ENCODE assay signal across 8 cellular contexts in genomic region chr6:26556263-26557070, GRCh38. TPM values are rescaled to one million over a fixed set of nuclear protein-coding genes. Genes with fewer than 3 reads are reported as not detected.
DNase-seq lines count a peak whose midpoint lies in the region; ATAC-seq, FAIRE-seq and TF ChIP-seq lines count a peak whose summit lies in the region.

No MANE protein-coding gene starts in this region.

- H3K4me1 Mint-ChIP-seq in activated naive CD4-positive, alpha-beta T cell treated with anti-CD3 and anti-CD28 coated beads, Interleukin-2, amount 50 U/mL, for 24 hours = peaks cover 22% of the 10 kb centered on the region
- H3K4me1 Mint-ChIP-seq in type B pancreatic cell (ENCODE audit: unreplicated experiment) = peaks cover 10% of the 10 kb centered on the region

- peak; percentile 70 to 92 for DNase-seq in A549 (ENCODE audit: low read depth in 1 of 2, low spot score in 1 of 2)
- peak; percentile 69 for DNase-seq in GM03348 (ENCODE audit: low spot score)
- peak; percentile 37 to 77 for DNase-seq in NCI-H526 (lab: John Stamatoyannopoulos, UW)
- DNase-seq in iPS-NIHi7 (ENCODE audit: extremely low spot score) = peak; percentile 56
- no peak for DNase-seq in type B pancreatic cell (ENCODE audit: extremely low spot score, unreplicated experiment)
- DNase-seq in KG1 (lab: John Stamatoyannopoulos, UW) = no peak

- H3K4me1 ChIP-seq in A549 = peaks cover 9% of the 10 kb centered on the region; the same call in 2 of the 3 replicates

- POLR2A ChIA-PET in A549 (lab: Yijun Ruan, JAX) = interaction anchor here (0.6 to 1.3 kb wide), 6 partner anchors 12 to 1102 kb away, joined by 3 to 14 read pairs (median 6); partner anchors contain the start of gene HMGN4

- peak overlapping the region; percentile 89 for H3K4me2 ChIP-seq in A549

- peak overlapping the region; percentile 21 to 79; a peak in 4 of 6 replicates for H3K27ac ChIP-seq in A549

- no peaks in the 10 kb centered on the region for H3K36me3 Mint-ChIP-seq in activated naive CD4-positive, alpha-beta T cell treated with anti-CD3 and anti-CD28 coated beads, Interleukin-2, amount 50 U/mL, for 24 hours
- H3K36me3 Mint-ChIP-seq in type B pancreatic cell = no peaks in the 10 kb centered on the region

- FAIRE-seq in A549 (lab: Jason Lieb, UNC) = no peak

- H3K9me3 ChIP-seq in A549 = no peaks in the 10 kb centered on the region

- peak overlapping the region; percentile 48 for H3K4me3 ChIP-seq in A549

- TF ChIP-seq EP300 in A549 (IDR thresholded peaks at IDR 0.05) = no peak

- TF ChIP-seq RAD21 in A549 (conservative IDR thresholded peaks at IDR 0.05 in 1 of 2, IDR thresholded peaks at IDR 0.05 in 1 of 2) = no peak

- peak overlapping the region; percentile 92 for H3K27ac Mint-ChIP-seq in activated naive CD4-positive, alpha-beta T cell treated with anti-CD3 and anti-CD28 coated beads, Interleukin-2, amount 50 U/mL, for 24 hours
- peak overlapping the region; percentile 78 for H3K27ac Mint-ChIP-seq in type B pancreatic cell

- CTCF ChIA-PET in A549 (lab: Yijun Ruan, JAX) = interaction anchor here (0.8 to 2.9 kb wide), 8 partner anchors 11 to 429 kb away, joined by 3 to 14 read pairs (median 7); partner anchors contain the start of gene HMGN4

- WGBS in A549 (ENCODE audit: missing lambda C conversion rate) = 3% methylated on average over 16 of the region's 16 CpGs

- no peak for TF ChIP-seq POLR2A in A549 (IDR thresholded peaks at IDR 0.05; ENCODE audit: low read length)

- H3K9me3 Mint-ChIP-seq in activated naive CD4-positive, alpha-beta T cell treated with anti-CD3 and anti-CD28 coated beads, Interleukin-2, amount 50 U/mL, for 24 hours = no peaks in the 10 kb centered on the region
- H3K9me3 Mint-ChIP-seq in type B pancreatic cell = no peaks in the 10 kb centered on the region

- ATAC-seq in A549 (peak; percentile 82 to 84), HG03432 (IDR thresholded peaks at IDR 0.05; ENCODE audit: unreplicated experiment) (no peak)

- H3K27me3 Mint-ChIP-seq in activated naive CD4-positive, alpha-beta T cell treated with anti-CD3 and anti-CD28 coated beads, Interleukin-2, amount 50 U/mL, for 24 hours = no peaks in the 10 kb centered on the region
- H3K27me3 Mint-ChIP-seq in type B pancreatic cell = peaks cover 2% of the 10 kb centered on the region

- no peak overlapping the region for H3K4me3 Mint-ChIP-seq in activated naive CD4-positive, alpha-beta T cell treated with anti-CD3 and anti-CD28 coated beads, Interleukin-2, amount 50 U/mL, for 24 hours
- no peak overlapping the region for H3K4me3 Mint-ChIP-seq in type B pancreatic cell

- no peak for TF ChIP-seq CTCF in A549 (IDR thresholded peaks at IDR 0.05)
- no peak for TF ChIP-seq CTCF in type B pancreatic cell (conservative IDR thresholded peaks at IDR 0.05)

TF ChIP-seq in A549, 52 proteins besides CTCF, POLR2A, EP300 and RAD21:
- no peak for TF ChIP-seq HOXA7 (CRISPR knock-in tag; IDR thresholded peaks at IDR 0.05)
- no peak for TF ChIP-seq POLR2AphosphoS2 (conservative IDR thresholded peaks at IDR 0.05; ENCODE audit: low read length)
- no peak for TF ChIP-seq ESRRA (IDR thresholded peaks at IDR 0.05; ENCODE audit: borderline replicate concordance, low read length)
- TF ChIP-seq CEBPB (IDR thresholded peaks at IDR 0.05) = peak in 1 of 2 experiments; percentile 37; a peak in 1 of 4 replicates
- no peak for TF ChIP-seq REST (IDR thresholded peaks at IDR 0.05)
- peak in 1 of 2 experiments; percentile 48; a peak in 1 of 5 replicates for TF ChIP-seq JUN (IDR thresholded peaks at IDR 0.05)
- no peak for TF ChIP-seq RCOR1 (IDR thresholded peaks at IDR 0.05; ENCODE audit: low read depth, low read length)
- peak; percentile 57 for TF ChIP-seq MAX (IDR thresholded peaks at IDR 0.05)
- no peak for TF ChIP-seq HEYL (CRISPR knock-in tag; IDR thresholded peaks at IDR 0.05)
- no peak for TF ChIP-seq CBX2 (IDR thresholded peaks at IDR 0.05; ENCODE audit: borderline replicate concordance, low read depth)
- TF ChIP-seq SREBF2 (IDR thresholded peaks at IDR 0.05) = peak; percentile 61
- TF ChIP-seq NR3C1 (IDR thresholded peaks at IDR 0.05) = no peak
- TF ChIP-seq E2F6 (IDR thresholded peaks at IDR 0.05; ENCODE audit: borderline replicate concordance, low read depth) = no peak
- no peak for TF ChIP-seq HES2 (IDR thresholded peaks at IDR 0.05)
- no peak for TF ChIP-seq HDAC2 (IDR thresholded peaks at IDR 0.05)
- no peak for TF ChIP-seq JUNB (IDR thresholded peaks at IDR 0.05)
- no peak for TF ChIP-seq CHD2 (IDR thresholded peaks at IDR 0.05; ENCODE audit: low read length, partially characterized antibody)
- TF ChIP-seq MYC (IDR thresholded peaks at IDR 0.05; ENCODE audit: borderline replicate concordance, low read length) = no peak
- TF ChIP-seq MAFK (IDR thresholded peaks at IDR 0.05; ENCODE audit: partially characterized antibody) = no peak
- no peak for TF ChIP-seq PHF8 (IDR thresholded peaks at IDR 0.05; ENCODE audit: borderline replicate concordance, low read depth)
- TF ChIP-seq FOSL2 (IDR thresholded peaks at IDR 0.05) = no peak
- TF ChIP-seq FOSL2 (CRISPR knock-in tag; IDR thresholded peaks at IDR 0.05) = 0 out of 2 replicates have a peak, but pooled peaks have one; percentile 7

RNA-seq across cellular contexts. Expression of gene HMGN4, which starts 18.3 kb away (rescaled TPM):
- polyA plus RNA-seq in A549 (2011; rRNA removed) = 59.0 and 62.9 TPM in 2 replicates
- 28.7 and 30.1 TPM in 2 replicates for polyA plus RNA-seq in A549 (2012; cell fraction: cytosol; rRNA removed)
- 10.3 and 11.7 TPM in 2 replicates for polyA plus RNA-seq in A549 (2012; cell fraction: nucleus; rRNA removed)
- 52.8 to 55.0 TPM (median 53.0 TPM) in 3 replicates for polyA plus RNA-seq in A549 (2017; fragmentation: RNase III; extraction: RNeasy Plus Mini Kit Qiagen cat#74134 plus additional on column Dnase treatment)
- polyA minus RNA-seq in A549 (2011; rRNA and poly(A)+ RNA removed) = 15.7 and 16.9 TPM in 2 replicates
- total RNA-seq in type B pancreatic cell (ENCODE audit: low replicate concordance) = 31.7 and 37.6 TPM in 2 replicates

RNA-seq across cellular contexts. Expression of gene ABT1, which starts 40.3 kb away (rescaled TPM):
- polyA plus RNA-seq in A549 (2011; rRNA removed) (10.6 and 11.9 TPM in 2 replicates), A549 (2017; fragmentation: RNase III; extraction: RNeasy Plus Mini Kit Qiagen cat#74134 plus additional on column Dnase treatment) (10.6 to 11.5 TPM (median 11.1 TPM) in 3 replicates)
- 14.0 and 18.5 TPM in 2 replicates for polyA plus RNA-seq in A549 (2012; cell fraction: cytosol; rRNA removed)
- 12.6 and 12.9 TPM in 2 replicates for polyA plus RNA-seq in A549 (2012; cell fraction: nucleus; rRNA removed)
- 8.2 and 10.0 TPM in 2 replicates for polyA minus RNA-seq in A549 (2011; rRNA and poly(A)+ RNA removed)
- 21.4 and 23.9 TPM in 2 replicates for total RNA-seq in type B pancreatic cell (ENCODE audit: low replicate concordance)

RNA-seq across cellular contexts. Expression of gene BTN1A1, which starts 56.4 kb away (rescaled TPM):
- not detected in 2 replicates for polyA plus RNA-seq in A549 (2011; rRNA removed)
- polyA plus RNA-seq in A549 (2012; cell fraction: cytosol; rRNA removed) = 0.01 TPM in 1 of 2 replicates, not detected in the other
- 0.02 TPM in 1 of 2 replicates, not detected in the other for polyA plus RNA-seq in A549 (2012; cell fraction: nucleus; rRNA removed)
- not detected in 3 replicates for polyA plus RNA-seq in A549 (2017; fragmentation: RNase III; extraction: RNeasy Plus Mini Kit Qiagen cat#74134 plus additional on column Dnase treatment)
- polyA minus RNA-seq in A549 (2011; rRNA and poly(A)+ RNA removed) = not detected in 2 replicates
- 0.36 and 1.3 TPM in 2 replicates for total RNA-seq in type B pancreatic cell (ENCODE audit: low replicate concordance)

Comparison
In these comparisons a context has a peak if more than half of its experiments do, and no peak if none do; other contexts are left out.
1. DNase-seq: peak in A549 (2 of 2), GM03348 (single experiment), NCI-H526 (2 of 2) and iPS-NIHi7 (single experiment); none in type B pancreatic cell (single experiment) and KG1 (single experiment).